In the genomic region with DNA sequence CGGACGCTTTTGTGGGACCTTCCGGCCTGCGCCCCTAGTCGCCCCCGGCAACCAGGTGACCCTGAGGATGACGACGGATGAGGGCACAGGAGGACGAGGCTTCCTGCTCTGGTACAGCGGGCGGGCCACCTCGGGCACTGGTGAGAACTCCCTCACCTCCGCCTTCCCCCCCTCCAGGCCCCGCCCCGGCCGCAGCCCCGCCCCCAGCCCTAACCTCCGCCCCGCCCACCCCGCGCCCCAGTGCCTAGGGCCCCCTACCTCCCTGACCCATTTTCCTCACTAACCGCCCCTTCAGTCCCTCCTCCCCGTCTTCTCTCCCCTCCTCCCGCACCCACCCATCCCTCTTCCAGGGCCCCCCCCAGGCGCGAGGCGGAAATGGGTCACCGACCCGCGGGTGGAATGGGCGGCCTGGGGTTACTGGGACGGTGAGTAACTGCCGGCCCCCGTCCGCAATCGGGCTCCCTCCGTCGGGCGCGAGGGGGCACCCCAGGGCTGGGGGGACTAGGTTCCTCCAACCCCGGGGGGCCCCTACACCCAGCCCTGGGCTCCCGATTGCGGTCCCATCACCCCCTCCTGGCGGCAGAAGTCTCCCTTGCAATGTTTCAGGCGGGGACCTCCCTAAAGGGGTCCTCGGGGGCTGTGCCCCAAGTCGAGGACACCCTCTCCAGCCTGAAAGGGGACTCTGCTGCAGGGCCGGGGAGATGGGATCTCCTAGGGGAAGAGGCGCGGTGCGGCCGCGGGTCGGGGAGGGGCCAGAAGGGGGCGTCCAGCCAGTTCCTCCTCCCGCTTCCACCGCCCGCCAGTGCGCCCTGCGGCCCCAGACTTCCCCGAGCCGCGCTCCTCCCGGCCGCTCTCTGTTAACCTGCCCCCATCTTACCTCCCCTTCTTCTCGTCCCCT, we compare ENCODE assay signal across 1 cellular context.
TF ChIP-seq lines count a peak whose summit lies in the region.

No MANE protein-coding gene starts in this region.

TF ChIP-seq in K562, 482 proteins besides CTCF, POLR2A, EP300 and RAD21 (continued from another document and continues in another):
- TF ChIP-seq, protein P1, sequence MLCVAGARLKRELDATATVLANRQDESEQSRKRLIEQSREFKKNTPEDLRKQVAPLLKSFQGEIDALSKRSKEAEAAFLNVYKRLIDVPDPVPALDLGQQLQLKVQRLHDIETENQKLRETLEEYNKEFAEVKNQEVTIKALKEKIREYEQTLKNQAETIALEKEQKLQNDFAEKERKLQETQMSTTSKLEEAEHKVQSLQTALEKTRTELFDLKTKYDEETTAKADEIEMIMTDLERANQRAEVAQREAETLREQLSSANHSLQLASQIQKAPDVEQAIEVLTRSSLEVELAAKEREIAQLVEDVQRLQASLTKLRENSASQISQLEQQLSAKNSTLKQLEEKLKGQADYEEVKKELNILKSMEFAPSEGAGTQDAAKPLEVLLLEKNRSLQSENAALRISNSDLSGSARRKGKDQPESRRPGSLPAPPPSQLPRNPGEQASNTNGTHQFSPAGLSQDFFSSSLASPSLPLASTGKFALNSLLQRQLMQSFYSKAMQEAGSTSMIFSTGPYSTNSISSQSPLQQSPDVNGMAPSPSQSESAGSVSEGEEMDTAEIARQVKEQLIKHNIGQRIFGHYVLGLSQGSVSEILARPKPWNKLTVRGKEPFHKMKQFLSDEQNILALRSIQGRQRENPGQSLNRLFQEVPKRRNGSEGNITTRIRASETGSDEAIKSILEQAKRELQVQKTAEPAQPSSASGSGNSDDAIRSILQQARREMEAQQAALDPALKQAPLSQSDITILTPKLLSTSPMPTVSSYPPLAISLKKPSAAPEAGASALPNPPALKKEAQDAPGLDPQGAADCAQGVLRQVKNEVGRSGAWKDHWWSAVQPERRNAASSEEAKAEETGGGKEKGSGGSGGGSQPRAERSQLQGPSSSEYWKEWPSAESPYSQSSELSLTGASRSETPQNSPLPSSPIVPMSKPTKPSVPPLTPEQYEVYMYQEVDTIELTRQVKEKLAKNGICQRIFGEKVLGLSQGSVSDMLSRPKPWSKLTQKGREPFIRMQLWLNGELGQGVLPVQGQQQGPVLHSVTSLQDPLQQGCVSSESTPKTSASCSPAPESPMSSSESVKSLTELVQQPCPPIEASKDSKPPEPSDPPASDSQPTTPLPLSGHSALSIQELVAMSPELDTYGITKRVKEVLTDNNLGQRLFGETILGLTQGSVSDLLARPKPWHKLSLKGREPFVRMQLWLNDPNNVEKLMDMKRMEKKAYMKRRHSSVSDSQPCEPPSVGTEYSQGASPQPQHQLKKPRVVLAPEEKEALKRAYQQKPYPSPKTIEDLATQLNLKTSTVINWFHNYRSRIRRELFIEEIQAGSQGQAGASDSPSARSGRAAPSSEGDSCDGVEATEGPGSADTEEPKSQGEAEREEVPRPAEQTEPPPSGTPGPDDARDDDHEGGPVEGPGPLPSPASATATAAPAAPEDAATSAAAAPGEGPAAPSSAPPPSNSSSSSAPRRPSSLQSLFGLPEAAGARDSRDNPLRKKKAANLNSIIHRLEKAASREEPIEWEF (CRISPR knock-in tag; IDR thresholded peaks at IDR 0.05), result no peak
- TF ChIP-seq RFX5 (IDR thresholded peaks at IDR 0.05; ENCODE audit: low read depth, low read length) (no peak), CBFA2T3 (IDR thresholded peaks at IDR 0.05) (no peak), SMAD2 (IDR thresholded peaks at IDR 0.05; ENCODE audit: low read depth, low read length) (no peak), ZNF274 (IDR thresholded peaks at IDR 0.05; ENCODE audit: borderline replicate concordance, low read depth, low read length) (no peak), ZBTB7A (IDR thresholded peaks at IDR 0.05; ENCODE audit: borderline replicate concordance, control insufficient read depth, low read depth, low read length) (peak; percentile 95), PTBP1 (IDR thresholded peaks at IDR 0.05; ENCODE audit: low read depth, low read length) (no peak), STAG1 (CRISPR knock-in tag; IDR thresholded peaks at IDR 0.05; ENCODE audit: borderline replicate concordance) (peak; percentile 8; the same call in 1 of the 2 replicates), ZNF3 (CRISPR knock-in tag; IDR thresholded peaks at IDR 0.05) (no peak), IRF9 (tag; IDR thresholded peaks at IDR 0.05) (no peak), SETDB1 (IDR thresholded peaks at IDR 0.05; ENCODE audit: low read length) (no peak), ELF2 (CRISPR knock-in tag; IDR thresholded peaks at IDR 0.05) (no peak), ZNF561 (CRISPR knock-in tag; conservative IDR thresholded peaks at IDR 0.05) (no peak), ZSCAN29 (IDR thresholded peaks at IDR 0.05) (no peak), STAT5A (IDR thresholded peaks at IDR 0.05; ENCODE audit: borderline replicate concordance, low read length) (no peak; the same call in 1 of the 2 replicates), CAMTA2 (CRISPR knock-in tag; conservative IDR thresholded peaks at IDR 0.05) (no peak), ZNF644 (tag; IDR thresholded peaks at IDR 0.05; ENCODE audit: low read depth) (no peak), MAFK (IDR thresholded peaks at IDR 0.05; ENCODE audit: low read length) (no peak), PRPF4 (IDR thresholded peaks at IDR 0.05; ENCODE audit: insufficient read depth, low read depth, low read length, poor library complexity, severe bottlenecking) (peak; percentile 27), RBM22 (IDR thresholded peaks at IDR 0.05; ENCODE audit: low read depth, low read length, poor library complexity, severe bottlenecking) (no peak), XRCC5 (IDR thresholded peaks at IDR 0.05; ENCODE audit: low read depth, low read length) (no peak), RBM14 (IDR thresholded peaks at IDR 0.05; ENCODE audit: borderline replicate concordance, insufficient read depth, low read depth, low read length) (no peak), GTF2A2 (tag; IDR thresholded peaks at IDR 0.05) (no peak), ARHGAP35 (IDR thresholded peaks at IDR 0.05; ENCODE audit: partially characterized antibody) (no peak), CBX5 (IDR thresholded peaks at IDR 0.05; ENCODE audit: borderline replicate concordance, low read depth) (no peak), RREB1 (CRISPR knock-in tag; IDR thresholded peaks at IDR 0.05) (0 out of 2 replicates have a peak, but pooled peaks have one; percentile 21), NUFIP1 (IDR thresholded peaks at IDR 0.05; ENCODE audit: partially characterized antibody) (no peak), HOXB6 (CRISPR knock-in tag; IDR thresholded peaks at IDR 0.05; ENCODE audit: borderline replicate concordance) (no peak), KHSRP (IDR thresholded peaks at IDR 0.05) (no peak), NCOA6 (IDR thresholded peaks at IDR 0.05) (no peak), TSC22D4 (tag; IDR thresholded peaks at IDR 0.05) (no peak), ZC3H11A (IDR thresholded peaks at IDR 0.05; ENCODE audit: low read depth, low read length) (no peak), NFE2L1 (tag; IDR thresholded peaks at IDR 0.05; ENCODE audit: borderline replicate concordance, low read depth) (no peak), ZFP91 (CRISPR knock-in tag; IDR thresholded peaks at IDR 0.05) (no peak), NFXL1 (CRISPR knock-in tag; IDR thresholded peaks at IDR 0.05) (no peak), NCOR1 (IDR thresholded peaks at IDR 0.05) (no peak), ESRRA (IDR thresholded peaks at IDR 0.05; ENCODE audit: borderline replicate concordance, low read depth) (peak; percentile 78)
- TF ChIP-seq, protein P2, sequence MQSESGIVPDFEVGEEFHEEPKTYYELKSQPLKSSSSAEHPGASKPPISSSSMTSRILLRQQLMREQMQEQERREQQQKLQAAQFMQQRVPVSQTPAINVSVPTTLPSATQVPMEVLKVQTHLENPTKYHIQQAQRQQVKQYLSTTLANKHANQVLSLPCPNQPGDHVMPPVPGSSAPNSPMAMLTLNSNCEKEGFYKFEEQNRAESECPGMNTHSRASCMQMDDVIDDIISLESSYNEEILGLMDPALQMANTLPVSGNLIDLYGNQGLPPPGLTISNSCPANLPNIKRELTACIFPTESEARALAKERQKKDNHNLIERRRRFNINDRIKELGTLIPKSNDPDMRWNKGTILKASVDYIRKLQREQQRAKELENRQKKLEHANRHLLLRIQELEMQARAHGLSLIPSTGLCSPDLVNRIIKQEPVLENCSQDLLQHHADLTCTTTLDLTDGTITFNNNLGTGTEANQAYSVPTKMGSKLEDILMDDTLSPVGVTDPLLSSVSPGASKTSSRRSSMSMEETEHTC (IDR thresholded peaks at IDR 0.05), result no peak
- TF ChIP-seq, protein P3, sequence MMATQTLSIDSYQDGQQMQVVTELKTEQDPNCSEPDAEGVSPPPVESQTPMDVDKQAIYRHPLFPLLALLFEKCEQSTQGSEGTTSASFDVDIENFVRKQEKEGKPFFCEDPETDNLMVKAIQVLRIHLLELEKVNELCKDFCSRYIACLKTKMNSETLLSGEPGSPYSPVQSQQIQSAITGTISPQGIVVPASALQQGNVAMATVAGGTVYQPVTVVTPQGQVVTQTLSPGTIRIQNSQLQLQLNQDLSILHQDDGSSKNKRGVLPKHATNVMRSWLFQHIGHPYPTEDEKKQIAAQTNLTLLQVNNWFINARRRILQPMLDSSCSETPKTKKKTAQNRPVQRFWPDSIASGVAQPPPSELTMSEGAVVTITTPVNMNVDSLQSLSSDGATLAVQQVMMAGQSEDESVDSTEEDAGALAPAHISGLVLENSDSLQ (IDR thresholded peaks at IDR 0.05), result peak; percentile 13; the same call in 1 of the 2 replicates
- TF ChIP-seq, protein P4, sequence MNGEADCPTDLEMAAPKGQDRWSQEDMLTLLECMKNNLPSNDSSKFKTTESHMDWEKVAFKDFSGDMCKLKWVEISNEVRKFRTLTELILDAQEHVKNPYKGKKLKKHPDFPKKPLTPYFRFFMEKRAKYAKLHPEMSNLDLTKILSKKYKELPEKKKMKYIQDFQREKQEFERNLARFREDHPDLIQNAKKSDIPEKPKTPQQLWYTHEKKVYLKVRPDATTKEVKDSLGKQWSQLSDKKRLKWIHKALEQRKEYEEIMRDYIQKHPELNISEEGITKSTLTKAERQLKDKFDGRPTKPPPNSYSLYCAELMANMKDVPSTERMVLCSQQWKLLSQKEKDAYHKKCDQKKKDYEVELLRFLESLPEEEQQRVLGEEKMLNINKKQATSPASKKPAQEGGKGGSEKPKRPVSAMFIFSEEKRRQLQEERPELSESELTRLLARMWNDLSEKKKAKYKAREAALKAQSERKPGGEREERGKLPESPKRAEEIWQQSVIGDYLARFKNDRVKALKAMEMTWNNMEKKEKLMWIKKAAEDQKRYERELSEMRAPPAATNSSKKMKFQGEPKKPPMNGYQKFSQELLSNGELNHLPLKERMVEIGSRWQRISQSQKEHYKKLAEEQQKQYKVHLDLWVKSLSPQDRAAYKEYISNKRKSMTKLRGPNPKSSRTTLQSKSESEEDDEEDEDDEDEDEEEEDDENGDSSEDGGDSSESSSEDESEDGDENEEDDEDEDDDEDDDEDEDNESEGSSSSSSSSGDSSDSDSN (IDR thresholded peaks at IDR 0.05; ENCODE audit: borderline replicate concordance in 1 of 2, low read depth in 2 of 2, low read length in 2 of 2), result peak; percentile 70 to 90; a peak in 3 of 4 replicates
- TF ChIP-seq, protein P5, sequence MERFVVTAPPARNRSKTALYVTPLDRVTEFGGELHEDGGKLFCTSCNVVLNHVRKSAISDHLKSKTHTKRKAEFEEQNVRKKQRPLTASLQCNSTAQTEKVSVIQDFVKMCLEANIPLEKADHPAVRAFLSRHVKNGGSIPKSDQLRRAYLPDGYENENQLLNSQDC (CRISPR knock-in tag; IDR thresholded peaks at IDR 0.05), result no peak
